ENCODE assay signal across 8 cellular contexts in the genomic region with DNA sequence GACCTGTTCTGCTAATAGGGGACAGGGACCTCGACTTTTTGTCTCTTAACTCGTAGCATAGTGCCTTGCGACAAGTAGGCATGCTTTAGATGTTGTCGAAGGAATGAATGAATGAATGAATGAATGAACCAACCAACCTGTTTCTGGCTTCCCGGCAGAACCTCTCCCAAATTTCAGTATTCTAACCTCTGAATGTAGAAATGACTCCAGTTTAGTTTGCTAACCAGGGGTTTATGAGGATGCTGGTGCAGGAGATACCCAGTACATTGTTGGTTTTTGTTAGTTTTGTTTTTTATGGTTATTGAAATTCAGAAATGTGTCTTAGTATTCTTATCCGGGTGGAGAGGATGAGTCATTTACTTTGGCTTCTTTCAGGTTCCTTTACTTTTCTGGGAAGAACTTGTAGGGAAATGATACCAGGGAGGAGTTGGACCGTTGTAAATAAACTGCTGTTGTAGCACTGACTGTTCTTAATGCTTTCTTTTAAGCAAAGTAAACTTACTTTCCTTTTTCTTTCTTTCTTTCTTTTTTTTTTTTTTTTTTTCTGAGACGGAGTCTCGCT. TPM values are rescaled to one million over a fixed set of nuclear protein-coding genes. Genes with fewer than 3 reads are reported as not detected.
A peak's percentile ranks its signal among the peaks of the same experiment; 100 is the strongest.
DNase-seq lines count a peak whose midpoint lies in the region; ATAC-seq and TF ChIP-seq lines count a peak whose summit lies in the region.

No MANE protein-coding gene starts in this region.

- H3K9me3 Mint-ChIP-seq in brain (peaks cover 8 to 15% (median 11%) of the 10 kb centered on the region in 5 experiments), mesothelial cell of epicardium (peaks cover 6% of the 10 kb centered on the region)

- TF ChIP-seq CTCF in HL-60 (IDR thresholded peaks at IDR 0.05; ENCODE audit: insufficient read depth, low read length) (no peak), brain (conservative IDR thresholded peaks at IDR 0.05) (no peak), mesothelial cell of epicardium (IDR thresholded peaks at IDR 0.05; ENCODE audit: unreplicated experiment) (no peak)

- H3K27ac Mint-ChIP-seq in brain (peak overlapping the region; percentile 86 to 96 (median 94)), mesothelial cell of epicardium (peak overlapping the region; percentile 97)

- no peak for ATAC-seq in HG02970 (IDR thresholded peaks at IDR 0.05; ENCODE audit: low FRiP score, unreplicated experiment)
- no peak for ATAC-seq in GM19035 (IDR thresholded peaks at IDR 0.05; ENCODE audit: unreplicated experiment)
- no peak for ATAC-seq in GM18907 (IDR thresholded peaks at IDR 0.05; ENCODE audit: unreplicated experiment)

- H3K4me3 Mint-ChIP-seq in brain (peak overlapping the region; percentile 97 to 100 (median 99)), mesothelial cell of epicardium (peak overlapping the region; percentile 98)

- in situ Hi-C loops in ACHN (cut with HindIII; ENCODE audit: low pct_ligation_motif_present, low pct_unique_long_range_greater_than_20kb, low sequenced_read_pairs), result no loop called here

- no peaks in the 10 kb centered on the region for H3K27me3 ChIP-seq in HL-60 (ENCODE audit: insufficient read depth, poor library complexity, severe bottlenecking)

- H3K4me1 Mint-ChIP-seq in brain (peaks cover 73% of the 10 kb centered on the region), mesothelial cell of epicardium (peaks cover 36% of the 10 kb centered on the region)

- H3K27me3 Mint-ChIP-seq in brain (peaks cover 26% of the 10 kb centered on the region), mesothelial cell of epicardium (ENCODE audit: low read depth) (peaks cover 16% of the 10 kb centered on the region)

- H3K36me3 Mint-ChIP-seq in brain (peaks cover 26% of the 10 kb centered on the region), mesothelial cell of epicardium (peaks cover 11% of the 10 kb centered on the region)

- H3K4me3 ChIP-seq in HL-60 (replicated peaks; ENCODE audit: insufficient read depth, low read length), result peak overlapping the region; percentile 97

- peak; percentile 16 for DNase-seq in ACHN
- DNase-seq in HL-60 (ENCODE audit: low read depth in 1 of 2, low spot score in 1 of 2), result no peak
- no peak for DNase-seq in mesothelial cell of epicardium (ENCODE audit: low spot score in 2 of 2, unreplicated experiment in 2 of 2)
- DNase-seq in activated gamma-delta T cell treated with Interleukin-2 at 50 U/mL for 16 hours, result no peak

- peak overlapping the region; percentile 48 for H3K27ac ChIP-seq in HL-60 (replicated peaks)

RNA-seq across cellular contexts. Expression of a gene that starts 29.6 kb away (rescaled TPM):
- 2.3 TPM for polyA plus RNA-seq in brain (ENCODE audit: insufficient read depth, low read depth, low replicate concordance)
- total RNA-seq in mesothelial cell of epicardium, result 5.0 to 7.8 TPM (median 5.9 TPM) in 3 replicates
